1 cellular context compared by ENCODE assay signal in genomic region chrX:23667239-23668177, GRCh38.
TF ChIP-seq lines count a peak whose summit lies in the region.

Gene PRDX4, plus strand, starts transcription at chrX:23667493. Its CDS starts 78 bp downstream, at chrX:23667571.

TF ChIP-seq in H1, 55 proteins besides CTCF, POLR2A, EP300 and RAD21:
- TF ChIP-seq MAX (IDR thresholded peaks at IDR 0.05): peak; percentile 96
- TF ChIP-seq POLR2AphosphoS5 (IDR thresholded peaks at IDR 0.05; ENCODE audit: low read depth, low read length): peak; percentile 56; the same call in 1 of the 2 replicates
- no peak for TF ChIP-seq CHD1 (IDR thresholded peaks at IDR 0.05; ENCODE audit: low read depth, low read length)
- TF ChIP-seq BCL11A (IDR thresholded peaks at IDR 0.05; ENCODE audit: low read depth in 2 of 2, low read length in 2 of 2): no peak
- peak; percentile 35; the same call in 1 of the 2 replicates for TF ChIP-seq NRF1 (IDR thresholded peaks at IDR 0.05; ENCODE audit: low read depth, low read length)
- peak; percentile 88 for TF ChIP-seq CEBPB (IDR thresholded peaks at IDR 0.05; ENCODE audit: low read depth, low read length)
- TF ChIP-seq KDM4A (IDR thresholded peaks at IDR 0.05; ENCODE audit: low read depth, low read length, severe bottlenecking): peak; percentile 48
- no peak for TF ChIP-seq CBX5 (IDR thresholded peaks at IDR 0.05; ENCODE audit: low read depth, low read length)
- no peak for TF ChIP-seq SIN3A (conservative IDR thresholded peaks at IDR 0.05 in 1 of 2, IDR thresholded peaks at IDR 0.05 in 1 of 2; ENCODE audit: low read depth in 1 of 2, low read length in 2 of 2)
- TF ChIP-seq RBBP5 (IDR thresholded peaks at IDR 0.05; ENCODE audit: borderline replicate concordance, low read depth, low read length): 0 out of 2 replicates have a peak, but pooled peaks have one; percentile 75
- TF ChIP-seq CHD2 (IDR thresholded peaks at IDR 0.05; ENCODE audit: low read length): peak; percentile 82
- no peak for TF ChIP-seq ZNF274 (IDR thresholded peaks at IDR 0.05; ENCODE audit: borderline replicate concordance, extremely low read depth, low read length)
- peak; percentile 65 for TF ChIP-seq TAF1 (IDR thresholded peaks at IDR 0.05; ENCODE audit: low read depth, low read length)
- peak; percentile 88 for TF ChIP-seq E2F6 (IDR thresholded peaks at IDR 0.05)
- no peak for TF ChIP-seq TEAD4 (IDR thresholded peaks at IDR 0.05; ENCODE audit: low read depth, low read length)
- no peak for TF ChIP-seq SRF (IDR thresholded peaks at IDR 0.05; ENCODE audit: low read depth, low read length)
- peak; percentile 76 for TF ChIP-seq PHF8 (conservative IDR thresholded peaks at IDR 0.05; ENCODE audit: low read depth, low read length)
